In the genomic region with DNA sequence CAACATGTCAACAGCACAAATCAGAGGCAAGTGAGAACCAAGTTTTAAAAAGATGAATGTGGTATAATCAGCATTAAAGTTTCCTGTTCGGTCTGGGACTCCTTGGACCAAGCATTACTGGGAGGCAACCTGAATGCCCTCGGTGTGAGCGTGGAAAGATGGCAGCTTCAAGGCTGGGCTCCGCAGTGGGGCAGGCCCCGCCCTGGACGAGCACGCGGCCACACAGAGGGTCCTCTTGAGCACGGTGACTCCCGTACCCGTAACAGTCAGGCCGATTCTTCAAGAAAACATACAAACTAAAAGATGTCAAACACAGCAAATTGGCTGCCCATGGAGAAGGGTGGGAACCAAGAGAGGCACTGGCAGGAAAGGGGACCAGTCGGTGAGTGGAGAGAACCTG, we compare ENCODE assay signal across 18 cellular contexts.
"Had no signal": no experiment of that assay in that cellular context is flagged by ENCODE, and none has a peak within 500 bp of the region (broad histone marks: within the 10 kb centered on the region; RNA-seq: fewer than 3 reads in every experiment).

No MANE protein-coding gene starts in this region.

- H3K27ac Mint-ChIP-seq: activated naive CD4-positive, alpha-beta T cell treated with anti-CD3 and anti-CD28 coated beads, Interleukin-2, amount 50 U/mL, for 24 hours; memory B cell; nephron progenitor cell had no signal

- H3K4me1 ChIP-seq: colonic mucosa had no signal

- H3K4me3 Mint-ChIP-seq: activated naive CD4-positive, alpha-beta T cell treated with anti-CD3 and anti-CD28 coated beads, Interleukin-2, amount 50 U/mL, for 24 hours; activated T-cell treated with anti-CD3 and anti-CD28 coated beads, Interleukin-2, amount 50 U/mL, for 4 hours; memory B cell; nephron progenitor cell had no signal

- H3K27ac ChIP-seq: colonic mucosa, esophagus squamous epithelium, ovary, sigmoid colon had no signal

- DNase-seq: activated CD4-positive, alpha-beta T cell treated with anti-CD3 and anti-CD28 coated beads, Interleukin-2, amount 50 U/mL, for 48 hours; activated CD4-positive, CD25-positive, alpha-beta regulatory T cell treated with anti-CD3 and anti-CD28 coated beads, Interleukin-2, amount 50 U/mL, for 72 hours; activated effector memory CD4-positive, alpha-beta T cell treated with anti-CD3 and anti-CD28 coated beads, Interleukin-2, amount 50 U/mL, for 16 hours; activated T-cell treated with anti-CD3 and anti-CD28 coated beads, Interleukin-2, amount 50 U/mL, for 4 hours; colonic mucosa; effector CD4-positive, alpha-beta T cell; esophagus squamous epithelium; hippocampal formation; kidney; nephron progenitor cell; sigmoid colon; stimulated activated CD4-positive, alpha-beta T cell treated with anti-CD3 and anti-CD28 coated beads, Interleukin-1b, Interleukin-23, amount 100 ng/mL, for 48 hours; T-helper 1 cell; T1000 had no signal

- H3K36me3 Mint-ChIP-seq: activated naive CD4-positive, alpha-beta T cell treated with anti-CD3 and anti-CD28 coated beads, Interleukin-2, amount 50 U/mL, for 24 hours had no signal

- ATAC-seq: activated T-cell treated with anti-CD3 and anti-CD28 coated beads, Interleukin-2, amount 50 U/mL, for 4 hours had no signal

- H3K36me3 ChIP-seq: colonic mucosa, esophagus squamous epithelium, left lung, ovary, sigmoid colon had no signal

- H3K27me3 ChIP-seq: colonic mucosa, ovary, sigmoid colon had no signal

- H3K9me3 Mint-ChIP-seq: activated naive CD4-positive, alpha-beta T cell treated with anti-CD3 and anti-CD28 coated beads, Interleukin-2, amount 50 U/mL, for 24 hours; activated T-cell treated with anti-CD3 and anti-CD28 coated beads, Interleukin-2, amount 50 U/mL, for 4 hours; memory B cell; nephron progenitor cell had no signal

- H3K4me1 Mint-ChIP-seq: activated naive CD4-positive, alpha-beta T cell treated with anti-CD3 and anti-CD28 coated beads, Interleukin-2, amount 50 U/mL, for 24 hours had no signal

- H3K4me3 ChIP-seq: colonic mucosa, esophagus squamous epithelium, left lung, ovary, sigmoid colon had no signal

- H3K9me3 ChIP-seq: colonic mucosa, esophagus squamous epithelium, left lung, ovary, sigmoid colon had no signal
